Comparison of ENCODE assay signal across 20 cellular contexts in the genomic region with DNA sequence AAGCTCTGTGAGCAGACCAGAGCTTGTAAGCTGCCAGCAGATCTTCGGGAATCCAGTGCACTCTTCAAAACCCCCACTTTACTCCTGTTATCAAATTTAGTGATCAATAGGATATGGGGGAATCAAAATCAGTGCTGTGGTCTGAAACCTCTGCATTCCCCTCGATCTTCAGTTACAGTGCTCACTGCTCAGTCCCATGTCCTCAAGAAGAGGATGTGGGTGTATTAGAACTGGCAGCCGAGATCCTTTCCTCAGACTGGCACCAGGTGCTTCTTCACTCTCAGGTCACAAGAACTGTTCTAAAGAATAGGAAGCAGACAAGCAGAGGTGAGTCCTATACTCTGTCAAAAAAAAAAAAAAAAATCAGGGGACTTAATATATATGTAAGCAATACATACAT. TPM values are rescaled to one million over a fixed set of nuclear protein-coding genes. Genes with fewer than 3 reads are reported as not detected.
DNase-seq lines count a peak whose midpoint lies in the region; ATAC-seq, FAIRE-seq and TF ChIP-seq lines count a peak whose summit lies in the region.
"Had no signal": no experiment of that assay in that cellular context is flagged by ENCODE, and none has a peak within 500 bp of the region (broad histone marks: within the 10 kb centered on the region; RNA-seq: fewer than 3 reads in every experiment).

No MANE protein-coding gene starts in this region.

- H3K4me1 ChIP-seq in DND-41 (ENCODE audit: insufficient read depth, low read length) = no peaks in the 10 kb centered on the region
- H3K4me1 ChIP-seq in HepG2 (ENCODE audit: insufficient read depth, low read length) = no peaks in the 10 kb centered on the region

- H3K9me3 Mint-ChIP-seq in activated T-cell treated with anti-CD3 and anti-CD28 coated beads, Interleukin-2, amount 50 U/mL, for 24 hours = no peaks in the 10 kb centered on the region
- no peaks in the 10 kb centered on the region for H3K9me3 Mint-ChIP-seq in activated T-helper 2 cell treated with anti-CD3 and anti-CD28 coated beads, Interferon-gamma antibody, Interleukin-2, Interleukin-4, amounts not matched to agents 10 μg/mL and 5 μg/mL and 100 μg/mL, durations not matched to agents 14 hours and 24 hours and 36 hours
- H3K9me3 Mint-ChIP-seq in stimulated activated effector memory CD8-positive, alpha-beta T cell treated with anti-CD3 and anti-CD28 coated beads, Interleukin-12 subunit alpha, Interleukin-12 subunit beta, amount 100 ng/mL, for 72 hours = no peaks in the 10 kb centered on the region
- H3K9me3 Mint-ChIP-seq: CD4-positive, alpha-beta T cell; H9 had no signal

- intact Hi-C loops in activated T-helper 2 cell treated with anti-CD3 and anti-CD28 coated beads, Interferon-gamma antibody, Interleukin-2, Interleukin-4, amounts not matched to agents 10 μg/mL and 5 μg/mL and 100 μg/mL, durations not matched to agents 14 hours and 24 hours and 36 hours (cut with micrococcal nuclease) = no loop called here
- intact Hi-C loops in HepG2 (cut with micrococcal nuclease; ENCODE audit: unreplicated experiment) = no loop called here

- no peaks in the 10 kb centered on the region for H3K9me3 ChIP-seq in DND-41 (ENCODE audit: insufficient read depth, low read length, severe bottlenecking)
- H3K9me3 ChIP-seq in HepG2 (ENCODE audit: low read length) = no peaks in the 10 kb centered on the region

- H3K79me2 ChIP-seq in DND-41 (ENCODE audit: insufficient read depth, low read length) (no peaks in the 10 kb centered on the region), HepG2 (ENCODE audit: insufficient read depth, low read length) (no peaks in the 10 kb centered on the region)

- H3K4me1 Mint-ChIP-seq in activated T-cell treated with anti-CD3 and anti-CD28 coated beads, Interleukin-2, amount 50 U/mL, for 24 hours (ENCODE audit: low read depth) = peaks cover 36% of the 10 kb centered on the region
- peaks cover 32% of the 10 kb centered on the region for H3K4me1 Mint-ChIP-seq in activated T-helper 2 cell treated with anti-CD3 and anti-CD28 coated beads, Interferon-gamma antibody, Interleukin-2, Interleukin-4, amounts not matched to agents 10 μg/mL and 5 μg/mL and 100 μg/mL, durations not matched to agents 14 hours and 24 hours and 36 hours (ENCODE audit: low read depth)
- peaks cover 14% of the 10 kb centered on the region for H3K4me1 Mint-ChIP-seq in stimulated activated effector memory CD8-positive, alpha-beta T cell treated with anti-CD3 and anti-CD28 coated beads, Interleukin-12 subunit alpha, Interleukin-12 subunit beta, amount 100 ng/mL, for 72 hours
- H3K4me1 Mint-ChIP-seq: H9 had no signal

- peaks cover 78% of the 10 kb centered on the region for H3K36me3 Mint-ChIP-seq in activated T-cell treated with anti-CD3 and anti-CD28 coated beads, Interleukin-2, amount 50 U/mL, for 24 hours (ENCODE audit: low read depth)
- H3K36me3 Mint-ChIP-seq in activated T-helper 2 cell treated with anti-CD3 and anti-CD28 coated beads, Interferon-gamma antibody, Interleukin-2, Interleukin-4, amounts not matched to agents 10 μg/mL and 5 μg/mL and 100 μg/mL, durations not matched to agents 14 hours and 24 hours and 36 hours (ENCODE audit: low read depth) = peaks cover 76% of the 10 kb centered on the region
- peaks cover 71% of the 10 kb centered on the region for H3K36me3 Mint-ChIP-seq in stimulated activated effector memory CD8-positive, alpha-beta T cell treated with anti-CD3 and anti-CD28 coated beads, Interleukin-12 subunit alpha, Interleukin-12 subunit beta, amount 100 ng/mL, for 72 hours

- in situ Hi-C loops in HepG2 (cut with HindIII; ENCODE audit: extremely low pct_ligation_motif_present, low pct_unique_long_range_greater_than_20kb) = no loop called here

- no peaks in the 10 kb centered on the region for H3K27me3 Mint-ChIP-seq in activated T-cell treated with anti-CD3 and anti-CD28 coated beads, Interleukin-2, amount 50 U/mL, for 24 hours
- no peaks in the 10 kb centered on the region for H3K27me3 Mint-ChIP-seq in activated T-helper 2 cell treated with anti-CD3 and anti-CD28 coated beads, Interferon-gamma antibody, Interleukin-2, Interleukin-4, amounts not matched to agents 10 μg/mL and 5 μg/mL and 100 μg/mL, durations not matched to agents 14 hours and 24 hours and 36 hours (ENCODE audit: low read depth)
- H3K27me3 Mint-ChIP-seq: CD4-positive, alpha-beta T cell had no signal

- no peak for DNase-seq in activated T-cell treated with anti-CD3 and anti-CD28 coated beads, Interleukin-2, amount 50 U/mL, for 24 hours
- DNase-seq in activated T-cell treated with anti-CD3 and anti-CD28 coated beads for 4 hours (no peak), DND-41 (no peak), HepG2 (ENCODE audit: low spot score) (no peak)
- no peak for DNase-seq in activated T-helper 2 cell treated with anti-CD3 and anti-CD28 coated beads, Interferon-gamma antibody, Interleukin-2, Interleukin-4, amounts not matched to agents 10 μg/mL and 5 μg/mL and 100 μg/mL, durations not matched to agents 14 hours and 24 hours and 36 hours (ENCODE audit: low spot score)
- DNase-seq in stimulated activated effector memory CD8-positive, alpha-beta T cell treated with anti-CD3 and anti-CD28 coated beads, Interleukin-12 subunit alpha, Interleukin-12 subunit beta, amount 100 ng/mL, for 72 hours (ENCODE audit: low spot score in 2 of 2) = no peak
- DNase-seq: CD4-positive, alpha-beta T cell; DMS53; H9; IMR-90; NCI-H1417 treated with DMSO at 0.1 percent for 48 hours; NCI-H1930; NCI-H226; NCI-H524; PC-3; SIG-M5 had no signal

- BruUV-seq in HepG2 (replicated peaks; lab: Mats Ljungman, UMichigan) = no TSS peak

- no peak for TF ChIP-seq CTCF in DND-41 (IDR thresholded peaks at IDR 0.05; ENCODE audit: borderline replicate concordance, extremely low read depth, low read length, poor library complexity, severe bottlenecking)
- no peak for TF ChIP-seq CTCF in HepG2 (CRISPR knock-in tag; IDR thresholded peaks at IDR 0.05)

- H3K36me3 ChIP-seq in DND-41 (ENCODE audit: insufficient read depth, low read length) = peaks cover 39% of the 10 kb centered on the region
- peaks cover 4 to 35% of the 10 kb centered on the region in 2 experiments for H3K36me3 ChIP-seq in HepG2 (replicated peaks in 1 of 2; ENCODE audit: control insufficient read depth in 1 of 2, insufficient read depth in 2 of 2, low read length in 2 of 2)

- 89% methylated on average over 3 of the region's 3 CpGs for WGBS in HepG2 (ENCODE audit: low lambda C conversion rate)

- no peak overlapping the region for H3K9ac ChIP-seq in DND-41 (ENCODE audit: low read depth, low read length)
- no peak overlapping the region for H3K9ac ChIP-seq in HepG2 (ENCODE audit: insufficient read depth, low read depth, low read length)

- POLR2A ChIA-PET in HepG2 (lab: Yijun Ruan, JAX) = interaction anchor here (1.0 kb wide), 1 partner anchor 31 kb away, joined by 3 read pairs; a partner anchor contains a TSS

- H3K27ac ChIP-seq in DND-41 (ENCODE audit: low read length) (no peak overlapping the region), HepG2 (ENCODE audit: extremely low read length, insufficient read depth, low read length) (no peak overlapping the region)
- H3K27ac ChIP-seq: HL-60, RWPE1 had no signal

- CTCF ChIA-PET in HepG2 (lab: Yijun Ruan, JAX; ENCODE audit: low intra/inter-chr PET ratio, low total read pairs) = no interaction called here

- no peak overlapping the region for H2AFZ ChIP-seq in DND-41 (ENCODE audit: low read depth, low read length)
- H2AFZ ChIP-seq in HepG2 (ENCODE audit: low read length) = no peak overlapping the region

- H3K4me3 ChIP-seq in DND-41 (ENCODE audit: low read depth in 1 of 2, low read length in 2 of 2) = no peak overlapping the region
- H3K4me3 ChIP-seq in HepG2 (replicated peaks in 1 of 3; ENCODE audit: insufficient read depth in 1 of 3, low read depth in 2 of 3, low read length in 3 of 3) = no peak overlapping the region

- H3K4me3 Mint-ChIP-seq in activated T-cell treated with anti-CD3 and anti-CD28 coated beads, Interleukin-2, amount 50 U/mL, for 24 hours = peak overlapping the region; percentile 34
- no peak overlapping the region for H3K4me3 Mint-ChIP-seq in activated T-helper 2 cell treated with anti-CD3 and anti-CD28 coated beads, Interferon-gamma antibody, Interleukin-2, Interleukin-4, amounts not matched to agents 10 μg/mL and 5 μg/mL and 100 μg/mL, durations not matched to agents 14 hours and 24 hours and 36 hours (ENCODE audit: low read depth)
- H3K4me3 Mint-ChIP-seq in stimulated activated effector memory CD8-positive, alpha-beta T cell treated with anti-CD3 and anti-CD28 coated beads, Interleukin-12 subunit alpha, Interleukin-12 subunit beta, amount 100 ng/mL, for 72 hours = peak overlapping the region; percentile 15
- H3K4me3 Mint-ChIP-seq: CD4-positive, alpha-beta T cell; H9 had no signal

- no peak overlapping the region for H3K4me2 ChIP-seq in DND-41 (ENCODE audit: insufficient read depth, low read length)
- H3K4me2 ChIP-seq in HepG2 (ENCODE audit: low read depth, low read length) = no peak overlapping the region

- H3K27ac Mint-ChIP-seq in activated T-cell treated with anti-CD3 and anti-CD28 coated beads, Interleukin-2, amount 50 U/mL, for 24 hours = peak overlapping the region; percentile 71
- H3K27ac Mint-ChIP-seq in activated T-helper 2 cell treated with anti-CD3 and anti-CD28 coated beads, Interferon-gamma antibody, Interleukin-2, Interleukin-4, amounts not matched to agents 10 μg/mL and 5 μg/mL and 100 μg/mL, durations not matched to agents 14 hours and 24 hours and 36 hours = peak overlapping the region; percentile 40
- peak overlapping the region; percentile 41 for H3K27ac Mint-ChIP-seq in stimulated activated effector memory CD8-positive, alpha-beta T cell treated with anti-CD3 and anti-CD28 coated beads, Interleukin-12 subunit alpha, Interleukin-12 subunit beta, amount 100 ng/mL, for 72 hours
- H3K27ac Mint-ChIP-seq: CD4-positive, alpha-beta T cell had no signal

- FAIRE-seq in HepG2 (lab: Jason Lieb, UNC) = no peak
- FAIRE-seq: A204.1 had no signal

- no peak for TF ChIP-seq POLR2A in HepG2 (IDR thresholded peaks at IDR 0.05; ENCODE audit: insufficient read depth in 1 of 2, low read depth in 2 of 2, low read length in 2 of 2)

- TF ChIP-seq EP300 in HepG2 (IDR thresholded peaks at IDR 0.05; ENCODE audit: low read depth in 2 of 2, low read length in 2 of 2) (no peak), HepG2 (CRISPR knock-in tag; IDR thresholded peaks at IDR 0.05; ENCODE audit: borderline replicate concordance) (no peak)

- no peak for TF ChIP-seq RAD21 in HepG2 (CRISPR knock-in tag; IDR thresholded peaks at IDR 0.05)

- ATAC-seq in DND-41 (ENCODE audit: insufficient read depth, low read depth) (0 out of 3 replicates have a peak, but pooled peaks have one; percentile 24), HepG2 (no peak), GM18520 (IDR thresholded peaks at IDR 0.05; ENCODE audit: unreplicated experiment) (no peak)
- ATAC-seq in stimulated activated effector memory CD8-positive, alpha-beta T cell treated with anti-CD3 and anti-CD28 coated beads, Interleukin-12 subunit alpha, Interleukin-12 subunit beta, amount 100 ng/mL, for 72 hours = no peak
- ATAC-seq: PC-3 had no signal

- H3K27me3 ChIP-seq in DND-41 (ENCODE audit: insufficient read depth, low read length, poor library complexity) = no peaks in the 10 kb centered on the region
- no peaks in the 10 kb centered on the region for H3K27me3 ChIP-seq in HepG2 (ENCODE audit: control insufficient read depth in 1 of 2, insufficient read depth in 2 of 2, low read length in 2 of 2)

- H4K20me1 ChIP-seq in DND-41 (ENCODE audit: insufficient read depth, low read length) = no peaks in the 10 kb centered on the region
- no peaks in the 10 kb centered on the region for H4K20me1 ChIP-seq in HepG2 (ENCODE audit: insufficient read depth, low read length)

RNA-seq across cellular contexts. Expression of a gene that starts 15.3 kb away (rescaled TPM):
- total RNA-seq in activated T-helper 2 cell treated with anti-CD3 and anti-CD28 coated beads, Interferon-gamma antibody, Interleukin-2, Interleukin-4, amounts not matched to agents 10 μg/mL and 5 μg/mL and 100 μg/mL, durations not matched to agents 14 hours and 24 hours and 36 hours = 10.5 and 11.8 TPM in 2 replicates
- total RNA-seq in HepG2 (2016; rRNA removed; fragmentation: Illumina TruSeq; extraction: Trizol) = 2.3 and 2.9 TPM in 2 replicates
- total RNA-seq in HepG2 (2016; cell fraction: cytosol; rRNA removed; fragmentation: Illumina TruSeq; extraction: Trizol; ENCODE audit: low read depth) = 1.6 and 1.8 TPM in 2 replicates
- 2.0 and 2.5 TPM in 2 replicates for total RNA-seq in HepG2 (2016; cell fraction: insoluble cytoplasmic fraction; rRNA removed; fragmentation: Illumina TruSeq; extraction: Trizol)
- total RNA-seq in HepG2 (2016; cell fraction: membrane; rRNA removed; fragmentation: Illumina TruSeq; extraction: Trizol) = 1.9 and 2.0 TPM in 2 replicates
- total RNA-seq in HepG2 (2016; cell fraction: nucleus; rRNA removed; fragmentation: Illumina TruSeq; extraction: Trizol) = 5.7 and 6.2 TPM in 2 replicates
- 22.2 and 25.9 TPM in 2 replicates for polyA plus RNA-seq in HepG2 (2011; rRNA removed)
- polyA plus RNA-seq in HepG2 (2011; cell fraction: cytosol; rRNA removed) = 21.7 and 21.8 TPM in 2 replicates
- 16.4 and 23.7 TPM in 2 replicates for polyA plus RNA-seq in HepG2 (2011; cell fraction: nucleus; rRNA removed)
- polyA plus RNA-seq in HepG2 (2012) = 9.1 and 11.7 TPM in 2 replicates
- 0.03 and 0.08 TPM in 2 replicates for polyA plus RNA-seq in HepG2 (2016; cell fraction: cytosol; fragmentation: Illumina TruSeq; extraction: Trizol; ENCODE audit: low read depth)
- 3.0 and 3.2 TPM in 2 replicates for polyA plus RNA-seq in HepG2 (2016; cell fraction: insoluble cytoplasmic fraction; fragmentation: Illumina TruSeq; extraction: Trizol; ENCODE audit: low read depth)
- polyA plus RNA-seq in HepG2 (2016; cell fraction: membrane; fragmentation: Illumina TruSeq; extraction: Trizol; ENCODE audit: low read depth) = 0.23 TPM in 2 replicates
- 2.7 and 3.2 TPM in 2 replicates for polyA plus RNA-seq in HepG2 (2016; cell fraction: nucleus; fragmentation: Illumina TruSeq; extraction: Trizol; ENCODE audit: insufficient read depth, low read depth)
- 2.5 and 40.0 TPM in 2 replicates for polyA minus RNA-seq in HepG2 (2011; rRNA and poly(A)+ RNA removed; ENCODE audit: low replicate concordance)
- 21.3 and 22.0 TPM in 2 replicates for polyA minus RNA-seq in HepG2 (2011; cell fraction: cytosol; rRNA and poly(A)+ RNA removed)
- polyA minus RNA-seq in HepG2 (2011; cell fraction: nucleus; rRNA and poly(A)+ RNA removed) = 70.5 and 75.7 TPM in 2 replicates

RNA-seq across cellular contexts. Expression of a gene that starts 31.4 kb away (rescaled TPM):
- 35.4 and 38.6 TPM in 2 replicates for total RNA-seq in activated T-helper 2 cell treated with anti-CD3 and anti-CD28 coated beads, Interferon-gamma antibody, Interleukin-2, Interleukin-4, amounts not matched to agents 10 μg/mL and 5 μg/mL and 100 μg/mL, durations not matched to agents 14 hours and 24 hours and 36 hours
- total RNA-seq in HepG2 (2016; rRNA removed; fragmentation: Illumina TruSeq; extraction: Trizol) = 19.7 and 23.5 TPM in 2 replicates
- 1.8 and 2.4 TPM in 2 replicates for total RNA-seq in HepG2 (2016; cell fraction: cytosol; rRNA removed; fragmentation: Illumina TruSeq; extraction: Trizol; ENCODE audit: low read depth)
- 19.1 and 24.0 TPM in 2 replicates for total RNA-seq in HepG2 (2016; cell fraction: insoluble cytoplasmic fraction; rRNA removed; fragmentation: Illumina TruSeq; extraction: Trizol)
- total RNA-seq in HepG2 (2016; cell fraction: membrane; rRNA removed; fragmentation: Illumina TruSeq; extraction: Trizol) = 4.7 and 4.9 TPM in 2 replicates
- total RNA-seq in HepG2 (2016; cell fraction: nucleus; rRNA removed; fragmentation: Illumina TruSeq; extraction: Trizol) = 39.8 and 47.6 TPM in 2 replicates
- polyA plus RNA-seq in HepG2 (2011; rRNA removed) = 21.6 and 25.7 TPM in 2 replicates
- 3.6 and 6.5 TPM in 2 replicates for polyA plus RNA-seq in HepG2 (2011; cell fraction: cytosol; rRNA removed)
- polyA plus RNA-seq in HepG2 (2011; cell fraction: nucleus; rRNA removed) = 33.4 and 54.2 TPM in 2 replicates
- 33.3 and 38.3 TPM in 2 replicates for polyA plus RNA-seq in HepG2 (2012)
- 0.97 and 1.00 TPM in 2 replicates for polyA plus RNA-seq in HepG2 (2016; cell fraction: cytosol; fragmentation: Illumina TruSeq; extraction: Trizol; ENCODE audit: low read depth)
- polyA plus RNA-seq in HepG2 (2016; cell fraction: insoluble cytoplasmic fraction; fragmentation: Illumina TruSeq; extraction: Trizol; ENCODE audit: low read depth) = 29.2 and 34.9 TPM in 2 replicates
- polyA plus RNA-seq in HepG2 (2016; cell fraction: membrane; fragmentation: Illumina TruSeq; extraction: Trizol; ENCODE audit: low read depth) = 2.5 and 3.9 TPM in 2 replicates
- 90.4 and 109 TPM in 2 replicates for polyA plus RNA-seq in HepG2 (2016; cell fraction: nucleus; fragmentation: Illumina TruSeq; extraction: Trizol; ENCODE audit: insufficient read depth, low read depth)
- 5.4 and 6.3 TPM in 2 replicates for polyA minus RNA-seq in HepG2 (2011; rRNA and poly(A)+ RNA removed; ENCODE audit: low replicate concordance)
- polyA minus RNA-seq in HepG2 (2011; cell fraction: cytosol; rRNA and poly(A)+ RNA removed) = 9.4 and 9.6 TPM in 2 replicates
- 91.0 and 94.6 TPM in 2 replicates for polyA minus RNA-seq in HepG2 (2011; cell fraction: nucleus; rRNA and poly(A)+ RNA removed)

RNA-seq across cellular contexts. Expression of a gene that starts 31.5 kb away (rescaled TPM):
- total RNA-seq in activated T-helper 2 cell treated with anti-CD3 and anti-CD28 coated beads, Interferon-gamma antibody, Interleukin-2, Interleukin-4, amounts not matched to agents 10 μg/mL and 5 μg/mL and 100 μg/mL, durations not matched to agents 14 hours and 24 hours and 36 hours = 11.8 and 12.9 TPM in 2 replicates
- total RNA-seq in HepG2 (2016; rRNA removed; fragmentation: Illumina TruSeq; extraction: Trizol) = 4.5 and 8.6 TPM in 2 replicates
- 0.30 and 0.71 TPM in 2 replicates for total RNA-seq in HepG2 (2016; cell fraction: cytosol; rRNA removed; fragmentation: Illumina TruSeq; extraction: Trizol; ENCODE audit: low read depth)
- 4.8 and 8.5 TPM in 2 replicates for total RNA-seq in HepG2 (2016; cell fraction: insoluble cytoplasmic fraction; rRNA removed; fragmentation: Illumina TruSeq; extraction: Trizol)
- total RNA-seq in HepG2 (2016; cell fraction: membrane; rRNA removed; fragmentation: Illumina TruSeq; extraction: Trizol) = 2.2 and 2.8 TPM in 2 replicates
- total RNA-seq in HepG2 (2016; cell fraction: nucleus; rRNA removed; fragmentation: Illumina TruSeq; extraction: Trizol) = 5.2 and 5.4 TPM in 2 replicates
- polyA plus RNA-seq in HepG2 (2011; rRNA removed) = 2.6 and 3.2 TPM in 2 replicates
- 1.1 and 2.2 TPM in 2 replicates for polyA plus RNA-seq in HepG2 (2011; cell fraction: cytosol; rRNA removed)
- 2.2 and 3.2 TPM in 2 replicates for polyA plus RNA-seq in HepG2 (2011; cell fraction: nucleus; rRNA removed)
- polyA plus RNA-seq in HepG2 (2012) = 4.1 and 5.4 TPM in 2 replicates
- polyA plus RNA-seq in HepG2 (2016; cell fraction: cytosol; fragmentation: Illumina TruSeq; extraction: Trizol; ENCODE audit: low read depth) = 0.29 and 0.32 TPM in 2 replicates
- 8.2 TPM in 2 replicates for polyA plus RNA-seq in HepG2 (2016; cell fraction: insoluble cytoplasmic fraction; fragmentation: Illumina TruSeq; extraction: Trizol; ENCODE audit: low read depth)
- 1.4 and 1.8 TPM in 2 replicates for polyA plus RNA-seq in HepG2 (2016; cell fraction: membrane; fragmentation: Illumina TruSeq; extraction: Trizol; ENCODE audit: low read depth)
- polyA plus RNA-seq in HepG2 (2016; cell fraction: nucleus; fragmentation: Illumina TruSeq; extraction: Trizol; ENCODE audit: insufficient read depth, low read depth) = 9.1 and 11.5 TPM in 2 replicates
- polyA minus RNA-seq in HepG2 (2011; rRNA and poly(A)+ RNA removed; ENCODE audit: low replicate concordance) = 0.62 and 0.96 TPM in 2 replicates
- 2.6 and 2.8 TPM in 2 replicates for polyA minus RNA-seq in HepG2 (2011; cell fraction: cytosol; rRNA and poly(A)+ RNA removed)
- 5.4 and 6.5 TPM in 2 replicates for polyA minus RNA-seq in HepG2 (2011; cell fraction: nucleus; rRNA and poly(A)+ RNA removed)
